In the genomic region with DNA sequence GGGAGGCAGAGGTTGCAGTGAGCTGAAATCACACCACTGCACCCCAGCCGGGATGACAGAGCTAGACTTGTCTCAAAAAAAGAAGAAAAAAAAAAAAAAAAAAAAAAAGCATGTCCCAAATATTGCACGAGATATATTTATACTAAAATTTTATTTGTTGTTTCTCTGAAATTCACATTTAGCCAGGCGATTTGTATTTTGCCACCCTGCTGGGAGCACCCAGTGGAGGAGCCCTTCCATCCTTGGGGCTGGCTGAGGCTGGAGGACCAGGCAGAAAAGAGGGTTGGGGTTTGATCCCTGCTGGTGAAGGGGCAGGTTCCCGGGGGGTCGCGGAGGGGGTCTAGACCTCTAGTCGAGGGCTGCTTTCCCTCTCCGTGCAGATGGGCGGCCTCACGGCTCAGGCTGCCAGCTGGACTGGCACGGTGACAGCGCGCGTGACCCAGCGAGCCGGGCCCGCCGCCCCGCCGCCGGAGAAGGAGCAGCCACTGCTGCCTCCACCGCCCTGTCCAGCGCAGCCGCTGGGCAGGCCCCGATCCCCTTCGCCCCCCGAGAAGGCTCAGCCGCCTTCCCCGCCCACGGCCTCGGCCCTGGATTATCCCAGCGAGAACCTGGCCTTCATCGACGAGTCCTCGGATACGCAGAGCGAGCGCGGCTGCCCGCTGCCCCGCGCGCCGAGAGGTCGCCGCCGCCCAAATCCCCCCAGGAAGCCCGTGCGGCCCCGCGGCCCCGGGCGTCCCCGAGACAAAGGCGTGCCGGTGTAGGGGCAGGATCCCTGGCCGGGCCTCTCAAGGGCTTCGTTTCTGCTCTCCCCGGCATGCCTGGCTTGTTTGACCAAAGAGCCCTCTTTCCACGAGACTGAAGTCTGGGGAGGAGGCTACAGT, we compare ENCODE assay signal across 9 cellular contexts. TPM values are rescaled to one million over a fixed set of nuclear protein-coding genes. Genes with fewer than 3 reads are reported as not detected.
A peak's percentile ranks its signal among the peaks of the same experiment; 100 is the strongest.
DNase-seq lines count a peak whose midpoint lies in the region; ATAC-seq, FAIRE-seq and TF ChIP-seq lines count a peak whose summit lies in the region.
"Had no signal": no experiment of that assay in that cellular context is flagged by ENCODE, and none has a peak within 500 bp of the region (broad histone marks: within the 10 kb centered on the region; RNA-seq: fewer than 3 reads in every experiment).

No MANE protein-coding gene starts in this region.

- H3K9ac ChIP-seq in GM23248 (no peak overlapping the region; the same call in 1 of the 2 replicates), keratinocyte (ENCODE audit: control insufficient read depth, extremely low read depth, insufficient read depth, low read length) (no peak overlapping the region), smooth muscle cell (ENCODE audit: low read depth) (no peak overlapping the region)

- no peaks in the 10 kb centered on the region for H3K9me3 ChIP-seq in GM23248 (ENCODE audit: low read depth)
- H3K9me3 ChIP-seq in keratinocyte (ENCODE audit: control insufficient read depth, low read depth, low read length): no peaks in the 10 kb centered on the region
- no peaks in the 10 kb centered on the region for H3K9me3 ChIP-seq in smooth muscle cell (replicated peaks; ENCODE audit: low read depth)

- TF ChIP-seq CTCF in keratinocyte (optimal IDR thresholded peaks at IDR 0.05 in 1 of 3, IDR thresholded peaks at IDR 0.05 in 1 of 3, conservative IDR thresholded peaks at IDR 0.05 in 1 of 3; ENCODE audit: extremely low read depth in 1 of 3, insufficient read depth in 2 of 3, low read length in 3 of 3) (no peak), smooth muscle cell (IDR thresholded peaks at IDR 0.05; ENCODE audit: borderline replicate concordance, insufficient read depth, poor library complexity, severe bottlenecking) (no peak)

- no peaks in the 10 kb centered on the region for H3K79me2 ChIP-seq in GM23248 (ENCODE audit: insufficient read depth)
- no peaks in the 10 kb centered on the region for H3K79me2 ChIP-seq in keratinocyte (ENCODE audit: control insufficient read depth, insufficient read depth, low read length)
- H3K79me2 ChIP-seq in smooth muscle cell (ENCODE audit: low read depth): no peaks in the 10 kb centered on the region

- no peaks in the 10 kb centered on the region for H3K36me3 ChIP-seq in GM23248 (ENCODE audit: low read depth)
- no peaks in the 10 kb centered on the region for H3K36me3 ChIP-seq in keratinocyte (ENCODE audit: control insufficient read depth in 2 of 2, extremely low read depth in 1 of 2, insufficient read depth in 2 of 2, low read length in 2 of 2)
- no peaks in the 10 kb centered on the region for H3K36me3 ChIP-seq in smooth muscle cell (ENCODE audit: low read depth)

- dilution Hi-C loops in keratinocyte (cut with MboI; ENCODE audit: extremely low pct_ligation_motif_present, low sequenced_read_pairs): no loop called here

- H3F3A ChIP-seq in GM23248 (ENCODE audit: insufficient read depth) (0 out of 2 replicates have a peak, but pooled peaks cover 11% of the 10 kb centered on the region), smooth muscle cell (ENCODE audit: low read depth) (no peaks in the 10 kb centered on the region)

- no peak for ATAC-seq in HG02852 (IDR thresholded peaks at IDR 0.05; ENCODE audit: unreplicated experiment)
- ATAC-seq in GM18519 (IDR thresholded peaks at IDR 0.05; ENCODE audit: low FRiP score, unreplicated experiment): no peak

- H3K4me2 ChIP-seq in GM23248 (ENCODE audit: unreplicated experiment) (peak overlapping the region; percentile 64), keratinocyte (ENCODE audit: control insufficient read depth, extremely low read depth, insufficient read depth, low read depth, low read length) (peak overlapping the region; percentile 64), smooth muscle cell (peak overlapping the region; percentile 77)

- H4K20me1 ChIP-seq in GM23248 (ENCODE audit: insufficient read depth) (no peaks in the 10 kb centered on the region), keratinocyte (ENCODE audit: control insufficient read depth, extremely low read depth, insufficient read depth, low read length) (no peaks in the 10 kb centered on the region), smooth muscle cell (ENCODE audit: low read depth) (no peaks in the 10 kb centered on the region)

- no peak for FAIRE-seq in keratinocyte (lab: Jason Lieb, UNC)

- H3K27ac ChIP-seq in GM23248: no peak overlapping the region
- no peak overlapping the region for H3K27ac ChIP-seq in keratinocyte (ENCODE audit: control insufficient read depth, insufficient read depth, low read length)
- no peak overlapping the region for H3K27ac ChIP-seq in smooth muscle cell (ENCODE audit: low read depth)

- H2AFZ ChIP-seq in GM23248: peak overlapping the region; percentile 39
- H2AFZ ChIP-seq in keratinocyte (ENCODE audit: control insufficient read depth, low read length): no peak overlapping the region
- H2AFZ ChIP-seq in smooth muscle cell (ENCODE audit: low read depth): no peak overlapping the region

- peaks cover 10% of the 10 kb centered on the region; the same call in 1 of the 2 replicates for H3K4me1 ChIP-seq in GM23248 (ENCODE audit: insufficient read depth)
- H3K4me1 ChIP-seq in keratinocyte (ENCODE audit: control insufficient read depth, extremely low read depth, insufficient read depth, low read length): peaks cover 22% of the 10 kb centered on the region
- H3K4me1 ChIP-seq in smooth muscle cell (ENCODE audit: low read depth): peaks cover 12% of the 10 kb centered on the region

- H3K27me3 ChIP-seq in GM23248 (replicated peaks; ENCODE audit: insufficient read depth): peaks cover 7% of the 10 kb centered on the region; the same call in 1 of the 2 replicates
- peaks cover 42% of the 10 kb centered on the region for H3K27me3 ChIP-seq in keratinocyte (ENCODE audit: control insufficient read depth, extremely low read depth, insufficient read depth, low read length)
- peaks cover 65% of the 10 kb centered on the region for H3K27me3 ChIP-seq in smooth muscle cell (ENCODE audit: low read depth)

- H3K9me1 ChIP-seq in keratinocyte (ENCODE audit: control insufficient read depth, extremely low read depth, insufficient read depth, low read length): no peaks in the 10 kb centered on the region

- WGBS in GM23248 (ENCODE audit: low coverage in 1 of 2, low lambda C conversion rate in 2 of 2, missing lambda C conversion rate in 2 of 2), 2 experiments: 8 to 9% methylated on average over 29 to 54 of the region's 60 CpGs
- 10% methylated on average over 37 of the region's 60 CpGs for WGBS in smooth muscle cell (ENCODE audit: low lambda C conversion rate)

- no peaks in the 10 kb centered on the region for H3K9me2 ChIP-seq in GM23248 (ENCODE audit: insufficient read depth)

- in situ Hi-C loops in GM23248 (cut with MboI): no loop called here

- H3K4me3 ChIP-seq in GM23248 (peak overlapping the region; percentile 26), keratinocyte (ENCODE audit: control insufficient read depth in 2 of 3, extremely low read depth in 1 of 3, insufficient read depth in 2 of 3, low read depth in 1 of 3, low read length in 3 of 3) (peak overlapping the region in 1 of 3 experiments; percentile 34), smooth muscle cell (peak overlapping the region; percentile 37)

- peak; percentile 68 for DNase-seq in GM23248
- peak in 49 of 56 donors; percentile 26 to 84 (median 57) for DNase-seq in amygdala (lab: John Stamatoyannopoulos, UW)
- DNase-seq in keratinocyte (ENCODE audit: low read depth, low spot score): no peak
- no peak for DNase-seq in smooth muscle cell (lab: John Stamatoyannopoulos, UW; ENCODE audit: unreplicated experiment)
- DNase-seq in activated effector memory CD4-positive, alpha-beta T cell treated with anti-CD3 and anti-CD28 coated beads, Interleukin-2, amount 50 U/mL, for 16 hours: no peak
- no peak for DNase-seq in iPS-NIHi7 (ENCODE audit: extremely low spot score)

RNA-seq across cellular contexts. Expression of a gene that starts 1.0 kb away (rescaled TPM):
- not detected in 2 replicates for total RNA-seq in GM23248 (2014; rRNA removed; shearing (Covaris generic))
- not detected in 2 replicates for polyA plus RNA-seq in GM23248 (2016; fragmentation: Nextera tagmentation; extraction: Ambion mirVana)
- polyA plus RNA-seq in keratinocyte: 0.17 to 0.29 TPM (median 0.19 TPM) in 3 replicates
- polyA plus RNA-seq in keratinocyte (2011; ENCODE audit: low read depth): not detected
- 0.15 and 0.23 TPM in 2 replicates for polyA plus RNA-seq in keratinocyte (2011; cell fraction: cytosol; rRNA removed)
- polyA plus RNA-seq in keratinocyte (2011; cell fraction: nucleus; rRNA removed): not detected in 2 replicates
- 0.28 TPM in 1 of 2 replicates, not detected in the other for polyA plus RNA-seq in keratinocyte (2012; ENCODE audit: low replicate concordance)
- not detected in 3 replicates for polyA minus RNA-seq in keratinocyte
- polyA minus RNA-seq in keratinocyte (2011; cell fraction: cytosol; rRNA and poly(A)+ RNA removed): not detected
- not detected in 2 replicates for polyA minus RNA-seq in keratinocyte (2011; cell fraction: nucleus; rRNA and poly(A)+ RNA removed)
- not detected in 2 replicates for total RNA-seq in smooth muscle cell
- not detected in 2 replicates for polyA plus RNA-seq in smooth muscle cell
- total RNA-seq: activated CD8-positive, alpha-beta memory T cell treated with anti-CD3 and anti-CD28 coated beads for 36 hours had no signal

RNA-seq across cellular contexts. Expression of a gene that starts 6.1 kb away (rescaled TPM):
- 38.6 and 41.9 TPM in 2 replicates for total RNA-seq in GM23248 (2014; rRNA removed; shearing (Covaris generic))
- polyA plus RNA-seq in GM23248 (2016; fragmentation: Nextera tagmentation; extraction: Ambion mirVana) (17.2 and 18.1 TPM in 2 replicates), keratinocyte (20.8 to 33.9 TPM (median 25.9 TPM) in 3 replicates), smooth muscle cell (16.7 and 29.4 TPM in 2 replicates)
- 6.2 TPM for polyA plus RNA-seq in keratinocyte (2011; ENCODE audit: low read depth)
- 13.5 and 32.9 TPM in 2 replicates for polyA plus RNA-seq in keratinocyte (2011; cell fraction: cytosol; rRNA removed)
- 26.2 and 37.4 TPM in 2 replicates for polyA plus RNA-seq in keratinocyte (2011; cell fraction: nucleus; rRNA removed)
- 31.4 and 31.7 TPM in 2 replicates for polyA plus RNA-seq in keratinocyte (2012; ENCODE audit: low replicate concordance)
- 9.4 to 20.5 TPM (median 17.5 TPM) in 3 replicates for polyA minus RNA-seq in keratinocyte
- polyA minus RNA-seq in keratinocyte (2011; cell fraction: cytosol; rRNA and poly(A)+ RNA removed): 58.5 TPM
- polyA minus RNA-seq in keratinocyte (2011; cell fraction: nucleus; rRNA and poly(A)+ RNA removed): 18.3 and 22.3 TPM in 2 replicates
- total RNA-seq in smooth muscle cell: 7.7 and 8.0 TPM in 2 replicates

RNA-seq across cellular contexts. Expression of a gene that starts 8.1 kb away (rescaled TPM):
- total RNA-seq in GM23248 (2014; rRNA removed; shearing (Covaris generic)): not detected in 2 replicates
- polyA plus RNA-seq in GM23248 (2016; fragmentation: Nextera tagmentation; extraction: Ambion mirVana) (0.13 TPM in 1 of 2 replicates, not detected in the other), keratinocyte (not detected in 3 replicates), smooth muscle cell (not detected in 2 replicates)
- polyA plus RNA-seq in keratinocyte (2011; ENCODE audit: low read depth): not detected
- polyA plus RNA-seq in keratinocyte (2011; cell fraction: cytosol; rRNA removed): not detected in 2 replicates
- polyA plus RNA-seq in keratinocyte (2011; cell fraction: nucleus; rRNA removed): not detected in 2 replicates
- polyA plus RNA-seq in keratinocyte (2012; ENCODE audit: low replicate concordance): not detected in 2 replicates
- not detected in 3 replicates for polyA minus RNA-seq in keratinocyte
- not detected for polyA minus RNA-seq in keratinocyte (2011; cell fraction: cytosol; rRNA and poly(A)+ RNA removed)
- not detected in 2 replicates for polyA minus RNA-seq in keratinocyte (2011; cell fraction: nucleus; rRNA and poly(A)+ RNA removed)
- not detected in 2 replicates for total RNA-seq in smooth muscle cell
- total RNA-seq: activated CD8-positive, alpha-beta memory T cell treated with anti-CD3 and anti-CD28 coated beads for 36 hours had no signal

RNA-seq across cellular contexts. Expression of a gene that starts 13.6 kb away (rescaled TPM):
- 20.9 and 37.6 TPM in 2 replicates for total RNA-seq in GM23248 (2014; rRNA removed; shearing (Covaris generic))
- polyA plus RNA-seq in GM23248 (2016; fragmentation: Nextera tagmentation; extraction: Ambion mirVana) (35.7 and 37.0 TPM in 2 replicates), keratinocyte (6.6 to 11.7 TPM (median 9.8 TPM) in 3 replicates), smooth muscle cell (63.6 and 69.0 TPM in 2 replicates)
- polyA plus RNA-seq in keratinocyte (2011; ENCODE audit: low read depth): 4.7 TPM
- 5.3 and 11.7 TPM in 2 replicates for polyA plus RNA-seq in keratinocyte (2011; cell fraction: cytosol; rRNA removed)
- 20.5 and 27.1 TPM in 2 replicates for polyA plus RNA-seq in keratinocyte (2011; cell fraction: nucleus; rRNA removed)
- polyA plus RNA-seq in keratinocyte (2012; ENCODE audit: low replicate concordance): 18.2 TPM in 2 replicates
- polyA minus RNA-seq in keratinocyte: 7.4 to 25.6 TPM (median 8.6 TPM) in 3 replicates
- 13.2 TPM for polyA minus RNA-seq in keratinocyte (2011; cell fraction: cytosol; rRNA and poly(A)+ RNA removed)
- polyA minus RNA-seq in keratinocyte (2011; cell fraction: nucleus; rRNA and poly(A)+ RNA removed): 6.0 and 9.9 TPM in 2 replicates
- total RNA-seq in smooth muscle cell: 17.3 and 19.6 TPM in 2 replicates

RNA-seq across cellular contexts. Expression of a gene that starts 14.7 kb away (rescaled TPM):
- total RNA-seq in GM23248 (2014; rRNA removed; shearing (Covaris generic)): 94.8 and 170 TPM in 2 replicates
- polyA plus RNA-seq in GM23248 (2016; fragmentation: Nextera tagmentation; extraction: Ambion mirVana): 146 and 159 TPM in 2 replicates
- polyA plus RNA-seq in keratinocyte: 58.3 to 86.9 TPM (median 61.2 TPM) in 3 replicates
- polyA plus RNA-seq in keratinocyte (2011; ENCODE audit: low read depth): 14.9 TPM
- 43.0 and 94.7 TPM in 2 replicates for polyA plus RNA-seq in keratinocyte (2011; cell fraction: cytosol; rRNA removed)
- polyA plus RNA-seq in keratinocyte (2011; cell fraction: nucleus; rRNA removed): 16.1 and 30.8 TPM in 2 replicates
- polyA plus RNA-seq in keratinocyte (2012; ENCODE audit: low replicate concordance): 35.2 and 99.3 TPM in 2 replicates
- polyA minus RNA-seq in keratinocyte: 15.8 to 31.5 TPM (median 22.1 TPM) in 3 replicates
- polyA minus RNA-seq in keratinocyte (2011; cell fraction: cytosol; rRNA and poly(A)+ RNA removed): 31.3 TPM
- 7.4 and 8.9 TPM in 2 replicates for polyA minus RNA-seq in keratinocyte (2011; cell fraction: nucleus; rRNA and poly(A)+ RNA removed)
- total RNA-seq in smooth muscle cell: 48.7 and 65.8 TPM in 2 replicates
- polyA plus RNA-seq in smooth muscle cell: 117 and 126 TPM in 2 replicates

Comparison
In these comparisons a context has a peak if more than half of its experiments do, and no peak if none do; other contexts are left out.
1. DNase-seq: peak in GM23248 (single experiment) and amygdala (49 of 56); none in keratinocyte (single experiment), smooth muscle cell (single experiment), activated effector memory CD4-positive, alpha-beta T cell treated with anti-CD3 and anti-CD28 coated beads, Interleukin-2, amount 50 U/mL, for 16 hours (single experiment) and iPS-NIHi7 (single experiment).
2. Peak in every context shown above with its lines, with median percentiles within 50 percentile points of each other: H3K4me2 ChIP-seq.